Comparison of ENCODE assay signal across 25 cellular contexts in the genomic region with DNA sequence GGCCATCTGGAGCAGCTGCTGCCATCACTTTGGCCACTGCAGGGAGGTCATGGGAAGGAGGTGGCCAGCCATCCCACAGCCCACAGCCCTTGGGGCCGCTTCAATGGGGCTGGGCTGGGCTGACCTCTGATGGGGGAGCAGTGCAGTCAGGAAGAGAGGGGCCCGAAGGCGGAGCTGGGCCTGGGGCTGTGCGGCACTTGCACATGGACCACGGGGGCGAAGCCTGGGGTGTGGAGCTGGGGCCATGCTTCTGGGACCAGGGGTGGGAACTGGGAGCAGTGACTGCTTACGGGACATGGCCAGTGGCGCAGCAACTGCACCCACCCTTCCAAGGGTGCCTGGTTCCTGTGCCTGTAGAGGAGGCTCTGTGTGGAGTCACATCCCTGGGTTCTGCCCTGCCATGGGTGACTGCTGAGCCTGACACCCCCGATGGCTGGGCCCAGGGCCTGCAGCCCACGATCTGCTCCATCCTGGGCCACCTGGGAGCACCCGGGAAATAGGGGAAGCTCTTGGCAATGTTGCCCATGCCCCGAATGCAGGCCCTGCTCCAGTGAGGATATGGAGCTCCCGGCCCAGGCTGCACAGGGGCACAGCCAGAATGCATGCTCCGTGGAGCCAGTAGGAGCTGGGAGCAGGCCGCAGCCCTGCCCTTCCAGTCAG. TPM values are rescaled to one million over a fixed set of nuclear protein-coding genes. Genes with fewer than 3 reads are reported as not detected.
A peak's percentile ranks its signal among the peaks of the same experiment; 100 is the strongest.
DNase-seq lines count a peak whose midpoint lies in the region; ATAC-seq and TF ChIP-seq lines count a peak whose summit lies in the region.
"Had no signal": no experiment of that assay in that cellular context is flagged by ENCODE, and none has a peak within 500 bp of the region (broad histone marks: within the 10 kb centered on the region; RNA-seq: fewer than 3 reads in every experiment).

No MANE protein-coding gene starts in this region.

- H3K36me3 Mint-ChIP-seq in stimulated activated effector memory CD8-positive, alpha-beta T cell treated with anti-CD3 and anti-CD28 coated beads, Interleukin-12 subunit alpha, Interleukin-12 subunit beta, amount 100 ng/mL, for 72 hours: no peaks in the 10 kb centered on the region
- H3K36me3 Mint-ChIP-seq: CD8-positive, alpha-beta memory T cell had no signal

- DNase-seq in activated gamma-delta T cell (lab: John Stamatoyannopoulos, UW): peak; percentile 11
- no peak for DNase-seq in activated gamma-delta T cell treated with Interleukin-2 at 50 U/mL for 16 hours
- peak; percentile 12 for DNase-seq in D341Med (ENCODE audit: low spot score)
- DNase-seq in hepatocyte (ENCODE audit: low spot score): peak; percentile 5
- DNase-seq in stimulated activated effector memory CD8-positive, alpha-beta T cell treated with anti-CD3 and anti-CD28 coated beads, Interleukin-12 subunit alpha, Interleukin-12 subunit beta, amount 100 ng/mL, for 72 hours (ENCODE audit: low spot score in 2 of 2): no peak
- DNase-seq in NCI-H2227 treated with DMSO at 0.1 percent for 48 hours (lab: John Stamatoyannopoulos, UW): no peak
- DNase-seq in DMS53 (lab: John Stamatoyannopoulos, UW): no peak
- DNase-seq: 8988T; ACHN; BE2C; Calu3; CD8-positive, alpha-beta memory T cell; DMS153; GM23248; H9; Karpas-422; NCI-H1092 treated with DMSO at 0.1 percent for 48 hours; NCI-H1436 treated with DMSO at 0.1 percent for 48 hours; NCI-H187 treated with DMSO at 0.1 percent for 48 hours; NCI-H2171 treated with DMSO at 0.1 percent for 48 hours; NCI-H524 treated with DMSO at 0.1 percent for 48 hours; NCI-H774 had no signal

- WGBS in hepatocyte (ENCODE audit: low lambda C conversion rate, missing lambda C conversion rate): 98% methylated on average over 14 of the region's 15 CpGs

- no peak overlapping the region for H3K4me3 Mint-ChIP-seq in stimulated activated effector memory CD8-positive, alpha-beta T cell treated with anti-CD3 and anti-CD28 coated beads, Interleukin-12 subunit alpha, Interleukin-12 subunit beta, amount 100 ng/mL, for 72 hours
- H3K4me3 Mint-ChIP-seq: CD14-positive monocyte; CD8-positive, alpha-beta memory T cell; H9 had no signal

- peak; percentile 32 for ATAC-seq in stimulated activated effector memory CD8-positive, alpha-beta T cell treated with anti-CD3 and anti-CD28 coated beads, Interleukin-12 subunit alpha, Interleukin-12 subunit beta, amount 100 ng/mL, for 72 hours
- no peak for ATAC-seq in HG03521 (IDR thresholded peaks at IDR 0.05; ENCODE audit: unreplicated experiment)

- no peak overlapping the region for H3K4me2 ChIP-seq in hepatocyte

- no peak overlapping the region for H3K4me3 ChIP-seq in hepatocyte
- H3K4me3 ChIP-seq: GM23248 had no signal

- H3K4me1 Mint-ChIP-seq in stimulated activated effector memory CD8-positive, alpha-beta T cell treated with anti-CD3 and anti-CD28 coated beads, Interleukin-12 subunit alpha, Interleukin-12 subunit beta, amount 100 ng/mL, for 72 hours: no peaks in the 10 kb centered on the region
- H3K4me1 Mint-ChIP-seq: CD14-positive monocyte; CD8-positive, alpha-beta memory T cell had no signal

- peaks cover 6% of the 10 kb centered on the region for H3K9me3 Mint-ChIP-seq in stimulated activated effector memory CD8-positive, alpha-beta T cell treated with anti-CD3 and anti-CD28 coated beads, Interleukin-12 subunit alpha, Interleukin-12 subunit beta, amount 100 ng/mL, for 72 hours

- peaks cover 10% of the 10 kb centered on the region for H3K4me1 ChIP-seq in hepatocyte (ENCODE audit: insufficient read depth)
- H3K4me1 ChIP-seq: BE2C had no signal

- H3K27ac Mint-ChIP-seq in stimulated activated effector memory CD8-positive, alpha-beta T cell treated with anti-CD3 and anti-CD28 coated beads, Interleukin-12 subunit alpha, Interleukin-12 subunit beta, amount 100 ng/mL, for 72 hours: no peak overlapping the region
- H3K27ac Mint-ChIP-seq: CD8-positive, alpha-beta memory T cell; H9 had no signal

- no peaks in the 10 kb centered on the region for H4K20me1 ChIP-seq in hepatocyte (ENCODE audit: insufficient read depth, poor library complexity, severe bottlenecking)

- no peaks in the 10 kb centered on the region for H3K79me2 ChIP-seq in hepatocyte

- H3K27me3 ChIP-seq in hepatocyte: no peaks in the 10 kb centered on the region
- H3K27me3 ChIP-seq: BE2C had no signal

- no peaks in the 10 kb centered on the region for H3K9me2 ChIP-seq in hepatocyte (replicated peaks; ENCODE audit: insufficient read depth)

- H3K27ac ChIP-seq in hepatocyte: no peak overlapping the region
- H3K27ac ChIP-seq: GM23248, HL-60 had no signal

- no peaks in the 10 kb centered on the region for H3K9me3 ChIP-seq in hepatocyte (ENCODE audit: low read depth)
- H3K9me3 ChIP-seq: BE2C had no signal

- no peaks in the 10 kb centered on the region for H3K36me3 ChIP-seq in hepatocyte (replicated peaks; ENCODE audit: insufficient read depth, low read depth)
- H3K36me3 ChIP-seq: BE2C had no signal

- no peak overlapping the region for H2AFZ ChIP-seq in hepatocyte
- H2AFZ ChIP-seq: GM23248 had no signal

- TF ChIP-seq CTCF in hepatocyte (IDR thresholded peaks at IDR 0.05; ENCODE audit: poor library complexity): no peak

RNA-seq across cellular contexts. Expression of gene SULT1B1, which starts 22.4 kb away (rescaled TPM):
- total RNA-seq in hepatocyte: 46.5 and 53.8 TPM in 2 replicates
- polyA plus RNA-seq in hepatocyte: 10.1 and 10.7 TPM in 2 replicates
- total RNA-seq: H9 had no signal

Comparison
In these comparisons a context has a peak if more than half of its experiments do, and no peak if none do; other contexts are left out.
1. DNase-seq: peak in activated gamma-delta T cell (single experiment), D341Med (single experiment) and hepatocyte (single experiment); none in activated gamma-delta T cell treated with Interleukin-2 at 50 U/mL for 16 hours (single experiment), stimulated activated effector memory CD8-positive, alpha-beta T cell treated with anti-CD3 and anti-CD28 coated beads, Interleukin-12 subunit alpha, Interleukin-12 subunit beta, amount 100 ng/mL, for 72 hours (0 of 2), NCI-H2227 treated with DMSO at 0.1 percent for 48 hours (single experiment) and DMS53 (single experiment).